Comparison of ENCODE assay signal across 8 cellular contexts in genomic region chr19:49119411-49120324, GRCh38. TPM values are rescaled to one million over a fixed set of nuclear protein-coding genes. Genes with fewer than 3 reads are reported as not detected.
DNase-seq lines count a peak whose midpoint lies in the region; ATAC-seq and TF ChIP-seq lines count a peak whose summit lies in the region.

Gene PPFIA3, plus strand, starts transcription at chr19:49119544. Its CDS starts 8,330 bp downstream, at chr19:49127874.

- H3K4me3 ChIP-seq in ascending aorta (peak within 1 kb of the TSS; percentile 63 to 73), right cardiac atrium (ENCODE audit: low read length) (peak within 1 kb of the TSS; percentile 66)

- no peaks in the 10 kb centered on the region for H3K27me3 ChIP-seq in ascending aorta
- no peaks in the 10 kb centered on the region for H3K27me3 ChIP-seq in right cardiac atrium (ENCODE audit: control insufficient read depth, insufficient read depth)

- H3K4me1 ChIP-seq in ES-I3 (ENCODE audit: insufficient read depth, low read length) (no peaks in the 10 kb centered on the region; the same call in 1 of the 2 replicates), ascending aorta (peaks cover 14 to 20% of the 10 kb centered on the region in 2 donors), right cardiac atrium (ENCODE audit: control insufficient read depth, insufficient read depth, low read length) (no peaks in the 10 kb centered on the region)

- no peaks in the 10 kb centered on the region for H3K9me3 ChIP-seq in ES-I3 (ENCODE audit: control insufficient read depth, insufficient read depth, low read length)
- no peaks in the 10 kb centered on the region for H3K9me3 ChIP-seq in ascending aorta
- H3K9me3 ChIP-seq in right cardiac atrium (ENCODE audit: control insufficient read depth, low read length), result no peaks in the 10 kb centered on the region

- DNase-seq in NCI-H526 treated with DMSO at 0.1 percent for 48 hours (lab: John Stamatoyannopoulos, UW) (peak; percentile 45), ascending aorta (ENCODE audit: low spot score in 2 of 2) (peak in 1 of 2 donors; percentile 81), right cardiac atrium (peak; percentile 75 to 91 (median 91)), posterior vena cava (ENCODE audit: low spot score) (peak; percentile 88), NCI-H1436 treated with DMSO at 0.1 percent for 48 hours (lab: John Stamatoyannopoulos, UW) (no peak), GM10266 (ENCODE audit: extremely low spot score) (no peak), cerebellar nuclear complex (lab: John Stamatoyannopoulos, UW) (no peak)

- H3K36me3 ChIP-seq in ES-I3 (ENCODE audit: insufficient read depth, low read length), result no peaks in the 10 kb centered on the region
- no peaks in the 10 kb centered on the region for H3K36me3 ChIP-seq in ascending aorta

- intact Hi-C loops in ascending aorta (cut with DNase I) (loop anchor here (1.0 kb wide), 2 partner anchors 9 to 30 kb away; no protein-coding TSS in a partner anchor), right cardiac atrium (cut with DNase I) (loop anchor here in 2 of 4 donors (5.0 kb wide), 2 partner anchors 33 to 38 kb away; partner anchors contain the start of genes HRC (in 1 of the 2) and TRPM4 (in 1 of the 2)), posterior vena cava (cut with DNase I) (loop anchor here in 1 of 2 donors (1.0 kb wide), 1 partner anchor 22 kb away; no protein-coding TSS in a partner anchor)

- WGBS in right cardiac atrium, result under 1% methylated on average over 90 of the region's 90 CpGs

- TF ChIP-seq CTCF in ascending aorta (IDR thresholded peaks at IDR 0.05), result no peak
- no peak for TF ChIP-seq CTCF in GM10266 (IDR thresholded peaks at IDR 0.05; ENCODE audit: control insufficient read depth, insufficient read depth, low read depth, missing control alignments)

- ATAC-seq in right cardiac atrium, result peak; percentile 58 to 65

- H3K27ac ChIP-seq in ascending aorta (peak within 1 kb of the TSS; percentile 93 to 96), right cardiac atrium (ENCODE audit: low read length) (peak within 1 kb of the TSS; percentile 99)

- H3K9ac ChIP-seq in ES-I3 (ENCODE audit: low read depth, low read length), result peak within 1 kb of the TSS; percentile 90

RNA-seq across cellular contexts. Expression of gene PPFIA3, which starts in this region (rescaled TPM):
- 33.3 TPM for total RNA-seq in ascending aorta
- total RNA-seq in right cardiac atrium, result 10 to 100 TPM in 3 of 4 donors, 1 to 10 TPM in 1; 9.5 to 11.9 (median 10.9) TPM
- 13.2 TPM for polyA plus RNA-seq in right cardiac atrium
- 1 to 10 TPM; 3.6 to 4.9 TPM for total RNA-seq in posterior vena cava

Comparison
In these comparisons a context has a peak if more than half of its experiments do, and no peak if none do; other contexts are left out.
1. DNase-seq: peak in NCI-H526 treated with DMSO at 0.1 percent for 48 hours (single experiment), right cardiac atrium (3 of 3) and posterior vena cava (single experiment); none in NCI-H1436 treated with DMSO at 0.1 percent for 48 hours (single experiment), GM10266 (single experiment) and cerebellar nuclear complex (0 of 2).